ENCODE assay signal across 14 cellular contexts in genomic region chr4:71473541-71474240, GRCh38.
"Had no signal": no experiment of that assay in that cellular context is flagged by ENCODE, and none has a peak within 500 bp of the region (broad histone marks: within the 10 kb centered on the region; RNA-seq: fewer than 3 reads in every experiment).

No MANE protein-coding gene starts in this region.

- H3K36me3 ChIP-seq: ascending aorta, cardiac muscle cell, left lung, right lobe of liver had no signal

- H3K27me3 ChIP-seq: ascending aorta, cardiac muscle cell, left lung, right lobe of liver had no signal

- H3K36me3 Mint-ChIP-seq: stimulated activated effector memory CD8-positive, alpha-beta T cell treated with anti-CD3 and anti-CD28 coated beads, Interleukin-12 subunit alpha, Interleukin-12 subunit beta, amount 100 ng/mL, for 72 hours had no signal

- H3K4me1 ChIP-seq: ascending aorta, left lung had no signal

- DNase-seq: activated CD4-positive, alpha-beta T cell treated with anti-CD3 and anti-CD28 coated beads, Interleukin-2, amount 10 ng/mL, durations not matched to agents 7 days and 5 days; activated CD8-positive, alpha-beta memory T cell treated with anti-CD3 and anti-CD28 coated beads, Interleukin-2, amount 50 U/mL, for 48 hours; activated naive CD4-positive, alpha-beta T cell; hypothalamus; kidney; left lung; nephron progenitor cell; right lobe of liver; stimulated activated CD4-positive, alpha-beta T cell treated with anti-CD3 and anti-CD28 coated beads, Interleukin-12 subunit alpha, Interleukin-12 subunit beta, amount 100 ng/mL, for 4 hours; stimulated activated CD4-positive, alpha-beta T cell treated with anti-CD3 and anti-CD28 coated beads, Interleukin-2, amount 100 ng/mL, for 24 hours had no signal

- H3K4me3 ChIP-seq: ascending aorta, cardiac muscle cell, left lung, right lobe of liver had no signal

- H3K27me3 Mint-ChIP-seq: activated CD4-positive, alpha-beta T cell treated with anti-CD3 and anti-CD28 coated beads, Interleukin-2, amount 10 ng/mL, durations not matched to agents 7 days and 5 days had no signal

- H3K9me3 ChIP-seq: ascending aorta, left lung, right lobe of liver had no signal

- H3K27ac Mint-ChIP-seq: activated CD4-positive, alpha-beta T cell treated with anti-CD3 and anti-CD28 coated beads, Interleukin-2, amount 10 ng/mL, durations not matched to agents 7 days and 5 days; nephron progenitor cell; stimulated activated effector memory CD8-positive, alpha-beta T cell treated with anti-CD3 and anti-CD28 coated beads, Interleukin-12 subunit alpha, Interleukin-12 subunit beta, amount 100 ng/mL, for 72 hours had no signal

- H3K4me1 Mint-ChIP-seq: activated CD4-positive, alpha-beta T cell treated with anti-CD3 and anti-CD28 coated beads, Interleukin-2, amount 10 ng/mL, durations not matched to agents 7 days and 5 days; nephron progenitor cell; stimulated activated effector memory CD8-positive, alpha-beta T cell treated with anti-CD3 and anti-CD28 coated beads, Interleukin-12 subunit alpha, Interleukin-12 subunit beta, amount 100 ng/mL, for 72 hours had no signal

- H3K27ac ChIP-seq: ascending aorta, cardiac muscle cell, left lung, right lobe of liver had no signal

- H3K4me3 Mint-ChIP-seq: activated CD4-positive, alpha-beta T cell treated with anti-CD3 and anti-CD28 coated beads, Interleukin-2, amount 10 ng/mL, durations not matched to agents 7 days and 5 days; nephron progenitor cell; stimulated activated effector memory CD8-positive, alpha-beta T cell treated with anti-CD3 and anti-CD28 coated beads, Interleukin-12 subunit alpha, Interleukin-12 subunit beta, amount 100 ng/mL, for 72 hours had no signal

- ATAC-seq: esophagus mucosa; left lung; right lobe of liver; stimulated activated effector memory CD8-positive, alpha-beta T cell treated with anti-CD3 and anti-CD28 coated beads, Interleukin-12 subunit alpha, Interleukin-12 subunit beta, amount 100 ng/mL, for 72 hours had no signal

- H3K9me3 Mint-ChIP-seq: activated CD4-positive, alpha-beta T cell treated with anti-CD3 and anti-CD28 coated beads, Interleukin-2, amount 10 ng/mL, durations not matched to agents 7 days and 5 days; nephron progenitor cell; stimulated activated effector memory CD8-positive, alpha-beta T cell treated with anti-CD3 and anti-CD28 coated beads, Interleukin-12 subunit alpha, Interleukin-12 subunit beta, amount 100 ng/mL, for 72 hours had no signal
